In genomic region chr5:107830750-107831149, GRCh38 we compare ENCODE assay signal across 25 cellular contexts.
"Had no signal": no experiment of that assay in that cellular context is flagged by ENCODE, and none has a peak within 500 bp of the region (broad histone marks: within the 10 kb centered on the region; RNA-seq: fewer than 3 reads in every experiment).

No MANE protein-coding gene starts in this region.

- H3K4me3 ChIP-seq: left ventricle myocardium inferior, lung, pancreas, prostate gland, sigmoid colon, spleen, suprapubic skin, thoracic aorta, tibial artery, upper lobe of right lung had no signal

- H3K4me3 Mint-ChIP-seq: naive B cell; natural killer cell treated with Interleukin-12 subunit alpha and Interleukin-12 subunit beta and Interleukin-15 and Interleukin-18, amount 100 ng/mL, for 72 hours; stimulated activated effector memory CD8-positive, alpha-beta T cell treated with anti-CD3 and anti-CD28 coated beads, Interleukin-12 subunit alpha, Interleukin-12 subunit beta, amount 100 ng/mL, for 72 hours; stimulated activated naive CD8-positive, alpha-beta T cell treated with anti-CD3 and anti-CD28 coated beads, Interleukin-15, Interleukin-2, amounts not matched to agents 100 ng/mL and 50 ng/mL, for 24 hours had no signal

- H3K9me3 Mint-ChIP-seq: natural killer cell treated with Interleukin-12 subunit alpha and Interleukin-12 subunit beta and Interleukin-15 and Interleukin-18, amount 100 ng/mL, for 72 hours; stimulated activated effector memory CD8-positive, alpha-beta T cell treated with anti-CD3 and anti-CD28 coated beads, Interleukin-12 subunit alpha, Interleukin-12 subunit beta, amount 100 ng/mL, for 72 hours; stimulated activated naive CD8-positive, alpha-beta T cell treated with anti-CD3 and anti-CD28 coated beads, Interleukin-15, Interleukin-2, amounts not matched to agents 100 ng/mL and 50 ng/mL, for 24 hours had no signal

- H3K4me1 ChIP-seq: left ventricle myocardium inferior, pancreas, prostate gland, sigmoid colon, spleen, suprapubic skin, tibial artery, upper lobe of right lung had no signal

- H3K27ac Mint-ChIP-seq: naive B cell; natural killer cell treated with Interleukin-12 subunit alpha and Interleukin-12 subunit beta and Interleukin-15 and Interleukin-18, amount 100 ng/mL, for 72 hours; stimulated activated effector memory CD8-positive, alpha-beta T cell treated with anti-CD3 and anti-CD28 coated beads, Interleukin-12 subunit alpha, Interleukin-12 subunit beta, amount 100 ng/mL, for 72 hours; stimulated activated naive CD8-positive, alpha-beta T cell treated with anti-CD3 and anti-CD28 coated beads, Interleukin-15, Interleukin-2, amounts not matched to agents 100 ng/mL and 50 ng/mL, for 24 hours had no signal

- FAIRE-seq: pancreas, small intestine, urothelium cell line had no signal

- H3K27me3 Mint-ChIP-seq: naive B cell had no signal

- H3K36me3 ChIP-seq: left ventricle myocardium inferior, pancreas, prostate gland, sigmoid colon, spleen, suprapubic skin, thoracic aorta, tibial artery, upper lobe of right lung had no signal

- H3K27me3 ChIP-seq: pancreas, sigmoid colon, spleen, suprapubic skin, tibial artery, upper lobe of right lung had no signal

- H3K4me1 Mint-ChIP-seq: naive B cell; stimulated activated effector memory CD8-positive, alpha-beta T cell treated with anti-CD3 and anti-CD28 coated beads, Interleukin-12 subunit alpha, Interleukin-12 subunit beta, amount 100 ng/mL, for 72 hours had no signal

- DNase-seq: hypothalamus; islet precursor cell; left ventricle myocardium inferior; naive B cell; nucleus accumbens; pancreas; posterior cingulate gyrus; retina; right cardiac atrium; sigmoid colon; small intestine; spleen; stimulated activated CD4-positive, alpha-beta T cell treated with anti-CD3 and anti-CD28 coated beads, Interleukin-4, amount 100 ng/mL, for 24 hours; stimulated activated naive CD4-positive, alpha-beta T cell; tibial artery; trophoblast cell; upper lobe of right lung had no signal

- H3K27ac ChIP-seq: left ventricle myocardium inferior, pancreas, prostate gland, sigmoid colon, spleen, suprapubic skin, thoracic aorta, tibial artery, upper lobe of right lung had no signal

- H3K9me3 ChIP-seq: left ventricle myocardium inferior, pancreas, prostate gland, sigmoid colon, spleen, suprapubic skin, thoracic aorta, tibial artery, upper lobe of right lung had no signal

- H3K36me3 Mint-ChIP-seq: naive B cell; natural killer cell treated with Interleukin-12 subunit alpha and Interleukin-12 subunit beta and Interleukin-15 and Interleukin-18, amount 100 ng/mL, for 72 hours; stimulated activated effector memory CD8-positive, alpha-beta T cell treated with anti-CD3 and anti-CD28 coated beads, Interleukin-12 subunit alpha, Interleukin-12 subunit beta, amount 100 ng/mL, for 72 hours had no signal

- ATAC-seq: natural killer cell treated with Interleukin-12 subunit alpha and Interleukin-12 subunit beta and Interleukin-15 and Interleukin-18, amount 100 ng/mL, for 72 hours; pancreas; right cardiac atrium; stimulated activated effector memory CD8-positive, alpha-beta T cell treated with anti-CD3 and anti-CD28 coated beads, Interleukin-12 subunit alpha, Interleukin-12 subunit beta, amount 100 ng/mL, for 72 hours; upper lobe of right lung had no signal
